ENCODE assay signal across 9 cellular contexts in the genomic region with DNA sequence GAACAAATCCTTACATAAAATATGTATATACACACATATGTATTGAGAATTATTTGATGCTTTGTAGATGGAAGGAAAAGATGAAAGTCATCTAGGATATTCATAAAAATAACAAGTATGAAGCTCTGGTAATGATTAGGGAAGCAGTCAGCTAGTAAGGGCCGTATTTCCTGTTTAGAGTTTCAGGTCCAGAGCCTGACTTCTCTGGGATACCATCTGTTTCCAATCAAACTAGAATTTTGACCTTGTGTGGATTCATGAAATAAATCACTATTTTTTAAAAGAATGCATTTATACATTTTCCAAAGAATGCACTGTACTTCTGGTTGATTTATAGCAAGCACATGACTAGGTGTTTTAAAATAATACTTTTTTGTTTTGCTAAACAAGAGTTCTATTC.
A peak's percentile ranks its signal among the peaks of the same experiment; 100 is the strongest.
DNase-seq lines count a peak whose midpoint lies in the region; TF ChIP-seq lines count a peak whose summit lies in the region.
"Had no signal": no experiment of that assay in that cellular context is flagged by ENCODE, and none has a peak within 500 bp of the region (broad histone marks: within the 10 kb centered on the region; RNA-seq: fewer than 3 reads in every experiment).

No MANE protein-coding gene starts in this region.

- H3K4me2 ChIP-seq in GM23248 (ENCODE audit: unreplicated experiment) (peak overlapping the region; percentile 76), hepatocyte (peak overlapping the region; percentile 63)

- peaks cover 81% of the 10 kb centered on the region for H3K79me2 ChIP-seq in GM23248 (ENCODE audit: insufficient read depth)
- H3K79me2 ChIP-seq in hepatocyte: peaks cover 87% of the 10 kb centered on the region

- H3K9ac ChIP-seq in GM23248: peak overlapping the region; percentile 56

- H3K36me3 ChIP-seq in GM23248 (ENCODE audit: low read depth) (no peaks in the 10 kb centered on the region), hepatocyte (replicated peaks; ENCODE audit: insufficient read depth, low read depth) (no peaks in the 10 kb centered on the region)

- H3K27ac ChIP-seq in GM23248 (peak overlapping the region; percentile 74), hepatocyte (peak overlapping the region; percentile 70)

- H4K20me1 ChIP-seq in GM23248 (ENCODE audit: insufficient read depth) (no peaks in the 10 kb centered on the region), hepatocyte (ENCODE audit: insufficient read depth, poor library complexity, severe bottlenecking) (no peaks in the 10 kb centered on the region)

- peaks cover 95% of the 10 kb centered on the region for H3K4me1 ChIP-seq in GM23248 (ENCODE audit: insufficient read depth)
- H3K4me1 ChIP-seq in hepatocyte (ENCODE audit: insufficient read depth): peaks cover 30% of the 10 kb centered on the region

- TF ChIP-seq CTCF in AG04449 (IDR thresholded peaks at IDR 0.05; ENCODE audit: insufficient read depth, low read length, missing control alignments) (no peak), WI38 (IDR thresholded peaks at IDR 0.05; ENCODE audit: low read depth, low read length) (no peak), hepatocyte (IDR thresholded peaks at IDR 0.05; ENCODE audit: poor library complexity) (no peak)

- 0 to 4% methylated on average over 1 of the region's 1 CpG for WGBS in GM23248 (ENCODE audit: low coverage in 1 of 2, low lambda C conversion rate in 2 of 2, missing lambda C conversion rate in 2 of 2), 2 experiments
- WGBS in hepatocyte (ENCODE audit: low lambda C conversion rate, missing lambda C conversion rate): 54% methylated on average over 1 of the region's 1 CpG

- in situ Hi-C loops in GM23248 (cut with MboI): no loop called here

- 0 out of 2 replicates have a peak overlapping the region, but pooled peaks have one; percentile 12 for H2AFZ ChIP-seq in GM23248
- H2AFZ ChIP-seq in hepatocyte: no peak overlapping the region

- DNase-seq in AG04449 (ENCODE audit: low read depth, low spot score): no peak
- peak; percentile 86 for DNase-seq in GM23248
- DNase-seq in hepatocyte (ENCODE audit: low spot score): peak; percentile 23
- no peak for DNase-seq in SKM-1 treated with dmso at 0.1 percent for 144 hours (lab: John Stamatoyannopoulos, UW; ENCODE audit: unreplicated experiment)
- DNase-seq in effector CD4-positive, alpha-beta T cell: no peak
- no peak for DNase-seq in NAMALWA (ENCODE audit: low spot score)
- DNase-seq in LoVo (ENCODE audit: low spot score): no peak
- DNase-seq: Calu3 had no signal

- CTCF ChIA-PET in AG04449 (lab: Yijun Ruan, JAX): interaction anchor here (0.9 to 4.7 kb wide), 5 partner anchors 15 to 119 kb away, joined by 3 to 28 read pairs (median 3); no protein-coding TSS in a partner anchor

- H3K9me2 ChIP-seq in GM23248 (ENCODE audit: insufficient read depth) (no peaks in the 10 kb centered on the region), hepatocyte (replicated peaks; ENCODE audit: insufficient read depth) (no peaks in the 10 kb centered on the region)

- H3K4me3 ChIP-seq in AG04449 (ENCODE audit: low read depth, low read length) (peak overlapping the region; percentile 62), GM23248 (peak overlapping the region; percentile 72), WI38 (ENCODE audit: low read depth, low read length) (peak overlapping the region; percentile 72), hepatocyte (peak overlapping the region; percentile 6)

- H3K9me3 ChIP-seq in GM23248 (ENCODE audit: low read depth): no peaks in the 10 kb centered on the region
- no peaks in the 10 kb centered on the region for H3K9me3 ChIP-seq in hepatocyte (ENCODE audit: low read depth)

- H3F3A ChIP-seq in GM23248 (ENCODE audit: insufficient read depth): peaks cover 61% of the 10 kb centered on the region

- H3K27me3 ChIP-seq in GM23248 (replicated peaks; ENCODE audit: insufficient read depth): no peaks in the 10 kb centered on the region
- H3K27me3 ChIP-seq in hepatocyte: no peaks in the 10 kb centered on the region

- POLR2A ChIA-PET in AG04449 (lab: Yijun Ruan, JAX): no interaction called here

Comparison
In these comparisons a context has a peak if more than half of its experiments do, and no peak if none do; other contexts are left out.
1. DNase-seq: peak in GM23248 (single experiment) and hepatocyte (single experiment); none in AG04449 (single experiment), SKM-1 treated with dmso at 0.1 percent for 144 hours (single experiment), effector CD4-positive, alpha-beta T cell (single experiment), NAMALWA (single experiment) and LoVo (single experiment).
2. H3K4me3 ChIP-seq: peak in every context shown above with its lines; median percentile 72 in GM23248; 72 in WI38; 62 in AG04449; 6 in hepatocyte.